ENCODE assay signal across 20 cellular contexts in the genomic region with DNA sequence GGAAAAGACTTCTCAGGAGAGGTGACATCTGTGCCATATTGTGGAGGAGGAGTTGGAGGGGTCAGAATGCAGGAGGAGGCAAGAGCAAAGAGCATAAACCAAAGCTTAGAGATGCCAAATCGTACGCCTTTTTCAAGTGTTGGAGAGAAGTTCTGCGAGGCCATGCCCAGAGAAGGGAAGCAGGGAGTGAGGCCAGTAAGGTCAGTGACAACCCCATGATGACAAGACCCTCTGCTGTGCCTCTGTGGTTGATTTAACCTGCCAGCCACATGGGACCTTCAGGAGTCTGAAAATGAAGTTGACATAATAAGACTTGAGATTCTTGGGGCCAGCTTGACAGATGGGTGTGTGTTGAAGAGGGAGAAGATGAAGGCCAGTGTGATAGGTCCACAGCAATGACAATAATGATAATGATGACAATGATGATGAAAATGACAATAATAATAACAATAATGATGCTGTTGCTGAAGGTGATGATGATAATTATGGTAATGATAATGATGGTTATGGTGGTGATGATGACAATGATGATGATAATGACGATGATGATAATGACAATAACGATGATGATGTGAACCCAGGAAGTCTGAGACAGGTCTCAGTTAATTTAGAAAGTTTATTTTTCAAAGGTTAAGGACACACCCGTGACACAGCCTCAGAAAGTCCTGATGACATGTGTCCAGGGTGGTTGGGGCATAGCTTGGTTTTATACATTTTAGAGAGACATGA.
"Had no signal": no experiment of that assay in that cellular context is flagged by ENCODE, and none has a peak within 500 bp of the region (broad histone marks: within the 10 kb centered on the region; RNA-seq: fewer than 3 reads in every experiment).

No MANE protein-coding gene starts in this region.

- H3K4me1 Mint-ChIP-seq: activated CD4-positive, alpha-beta T cell treated with anti-CD3 and anti-CD28 coated beads, Interleukin-2, amount 10 ng/mL, durations not matched to agents 7 days and 5 days; activated naive CD8-positive, alpha-beta T cell treated with anti-CD3 and anti-CD28 coated beads, Interleukin-2, amount 10 ng/mL, durations not matched to agents 7 days and 5 days; activated T-helper 17 cell treated with anti-CD3 and anti-CD28 coated beads, Interleukin-2, amount 50 U/mL, for 72 hours; central memory CD8-positive, alpha-beta T cell had no signal

- DNase-seq: activated CD4-positive, alpha-beta memory T cell treated with anti-CD3 and anti-CD28 coated beads for 36 hours; activated CD4-positive, alpha-beta T cell treated with anti-CD3 and anti-CD28 coated beads, Interleukin-2, amount 10 ng/mL, durations not matched to agents 7 days and 5 days; activated CD4-positive, CD25-positive, alpha-beta regulatory T cell; activated naive CD4-positive, alpha-beta T cell treated with anti-CD3 and anti-CD28 coated beads, Interleukin-2, amount 50 U/mL, for 16 hours; activated naive CD8-positive, alpha-beta T cell treated with anti-CD3 and anti-CD28 coated beads, Interleukin-2, amount 10 ng/mL, durations not matched to agents 7 days and 5 days; activated T-cell treated with anti-CD3 and anti-CD28 coated beads for 4 hours; KG1; NCI-H1092; NCI-H1417; NCI-H2029; NCI-H2107; NCI-H345; NCI-H510A; NCI-H526 treated with DMSO at 0.1 percent for 48 hours; NCI-H82; SK-N-SH; T-helper 1 cell had no signal

- H3K27ac Mint-ChIP-seq: activated CD4-positive, alpha-beta memory T cell treated with anti-CD3 and anti-CD28 coated beads for 36 hours; activated CD4-positive, alpha-beta T cell treated with anti-CD3 and anti-CD28 coated beads, Interleukin-2, amount 10 ng/mL, durations not matched to agents 7 days and 5 days; activated naive CD8-positive, alpha-beta T cell treated with anti-CD3 and anti-CD28 coated beads, Interleukin-2, amount 10 ng/mL, durations not matched to agents 7 days and 5 days; activated T-helper 17 cell treated with anti-CD3 and anti-CD28 coated beads, Interleukin-2, amount 50 U/mL, for 72 hours; IgD-negative memory B cell had no signal

- H3K4me3 Mint-ChIP-seq: activated CD4-positive, alpha-beta memory T cell treated with anti-CD3 and anti-CD28 coated beads for 36 hours; activated CD4-positive, alpha-beta T cell treated with anti-CD3 and anti-CD28 coated beads, Interleukin-2, amount 10 ng/mL, durations not matched to agents 7 days and 5 days; activated naive CD8-positive, alpha-beta T cell treated with anti-CD3 and anti-CD28 coated beads, Interleukin-2, amount 10 ng/mL, durations not matched to agents 7 days and 5 days; activated T-helper 17 cell treated with anti-CD3 and anti-CD28 coated beads, Interleukin-2, amount 50 U/mL, for 72 hours; central memory CD8-positive, alpha-beta T cell; IgD-negative memory B cell had no signal

- ATAC-seq: activated T-helper 17 cell treated with anti-CD3 and anti-CD28 coated beads, Interleukin-2, amount 50 U/mL, for 72 hours had no signal

- H3K36me3 Mint-ChIP-seq: activated CD4-positive, alpha-beta memory T cell treated with anti-CD3 and anti-CD28 coated beads for 36 hours; activated naive CD8-positive, alpha-beta T cell treated with anti-CD3 and anti-CD28 coated beads, Interleukin-2, amount 10 ng/mL, durations not matched to agents 7 days and 5 days; IgD-negative memory B cell had no signal

- H3K9me3 Mint-ChIP-seq: activated CD4-positive, alpha-beta memory T cell treated with anti-CD3 and anti-CD28 coated beads for 36 hours; activated CD4-positive, alpha-beta T cell treated with anti-CD3 and anti-CD28 coated beads, Interleukin-2, amount 10 ng/mL, durations not matched to agents 7 days and 5 days; activated naive CD8-positive, alpha-beta T cell treated with anti-CD3 and anti-CD28 coated beads, Interleukin-2, amount 10 ng/mL, durations not matched to agents 7 days and 5 days; activated T-helper 17 cell treated with anti-CD3 and anti-CD28 coated beads, Interleukin-2, amount 50 U/mL, for 72 hours; central memory CD8-positive, alpha-beta T cell; IgD-negative memory B cell had no signal

- H3K27me3 Mint-ChIP-seq: activated CD4-positive, alpha-beta memory T cell treated with anti-CD3 and anti-CD28 coated beads for 36 hours; activated CD4-positive, alpha-beta T cell treated with anti-CD3 and anti-CD28 coated beads, Interleukin-2, amount 10 ng/mL, durations not matched to agents 7 days and 5 days had no signal
